In the genomic region with DNA sequence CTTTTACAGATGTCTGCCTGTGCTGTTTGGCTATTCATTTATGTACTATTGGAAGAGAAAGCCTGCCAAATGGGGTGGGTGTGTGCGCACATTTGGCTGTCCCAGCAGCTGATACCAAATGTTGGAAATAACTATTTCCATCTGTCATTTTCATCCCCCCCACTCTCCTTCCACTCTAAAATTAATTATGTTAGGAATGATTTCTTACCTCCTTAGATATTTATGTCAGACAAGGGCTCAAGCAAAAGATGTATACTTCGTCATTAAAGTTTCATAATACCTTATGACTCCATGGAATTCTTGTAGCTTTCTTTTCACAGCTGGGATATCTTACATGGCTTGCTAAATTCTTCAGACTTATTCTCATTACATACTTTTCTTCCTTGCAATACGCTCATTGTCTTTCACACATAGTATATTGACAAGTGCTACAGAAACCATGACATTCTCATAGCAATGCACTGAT, we compare ENCODE assay signal across 11 cellular contexts. TPM values are rescaled to one million over a fixed set of nuclear protein-coding genes. Genes with fewer than 3 reads are reported as not detected.
DNase-seq lines count a peak whose midpoint lies in the region; ATAC-seq and TF ChIP-seq lines count a peak whose summit lies in the region.
"Had no signal": no experiment of that assay in that cellular context is flagged by ENCODE, and none has a peak within 500 bp of the region (broad histone marks: within the 10 kb centered on the region; RNA-seq: fewer than 3 reads in every experiment).

No MANE protein-coding gene starts in this region.

- H2BK15ac ChIP-seq in IMR-90 (ENCODE audit: low read depth, low read length) = no peak overlapping the region

- H3K23ac ChIP-seq in IMR-90 (ENCODE audit: low read depth, low read length) = no peak overlapping the region

- H3K4me1 Mint-ChIP-seq in naive thymus-derived CD8-positive, alpha-beta T cell = peaks cover 20 to 84% (median 71%) of the 10 kb centered on the region in 4 donors
- peaks cover 6 to 15% of the 10 kb centered on the region in 2 donors for H3K4me1 Mint-ChIP-seq in stimulated activated naive B cell treated with anti-CD40 and anti-IgM and Interleukin-4, amounts not matched to agents 10 μg/mL and 1 μg/mL and 100 μg/mL, for 72 hours

- peaks cover 4% of the 10 kb centered on the region; the same call in 1 of the 2 replicates for H3K4me1 ChIP-seq in IMR-90 (ENCODE audit: control insufficient read depth, insufficient read depth, low read length)

- no peaks in the 10 kb centered on the region for H3K27me3 ChIP-seq in AG04450 (ENCODE audit: control insufficient read depth, insufficient read depth, low read length)
- H3K27me3 ChIP-seq in IMR-90 (ENCODE audit: control insufficient read depth, insufficient read depth, low read length) = no peaks in the 10 kb centered on the region

- in situ Hi-C loops in IMR-90 (cut with MboI; ENCODE audit: low sequenced_read_pairs) = no loop called here

- H3K9me3 Mint-ChIP-seq in naive thymus-derived CD8-positive, alpha-beta T cell = no peaks in the 10 kb centered on the region
- no peaks in the 10 kb centered on the region for H3K9me3 Mint-ChIP-seq in stimulated activated naive B cell treated with anti-CD40 and anti-IgM and Interleukin-4, amounts not matched to agents 10 μg/mL and 1 μg/mL and 100 μg/mL, for 72 hours

- H4K8ac ChIP-seq in IMR-90 (ENCODE audit: low read depth in 2 of 2, low read length in 2 of 2) = no peak overlapping the region

- no peak overlapping the region for H2BK120ac ChIP-seq in IMR-90 (ENCODE audit: low read depth, low read length)

- peak overlapping the region; percentile 7 to 86 (median 36) for H3K27ac Mint-ChIP-seq in naive thymus-derived CD8-positive, alpha-beta T cell
- no peak overlapping the region for H3K27ac Mint-ChIP-seq in stimulated activated naive B cell treated with anti-CD40 and anti-IgM and Interleukin-4, amounts not matched to agents 10 μg/mL and 1 μg/mL and 100 μg/mL, for 72 hours

- no peak for TF ChIP-seq RAD21 in IMR-90 (IDR thresholded peaks at IDR 0.05; ENCODE audit: low read length)

- H3K56ac ChIP-seq in IMR-90 (ENCODE audit: extremely low read depth, insufficient read depth, low read length) = no peak overlapping the region

- peaks cover 7 to 57% (median 21%) of the 10 kb centered on the region in 3 donors for H3K36me3 Mint-ChIP-seq in naive thymus-derived CD8-positive, alpha-beta T cell
- peaks cover 17 to 28% of the 10 kb centered on the region in 2 donors for H3K36me3 Mint-ChIP-seq in stimulated activated naive B cell treated with anti-CD40 and anti-IgM and Interleukin-4, amounts not matched to agents 10 μg/mL and 1 μg/mL and 100 μg/mL, for 72 hours

- DNase-seq in AG04450 (ENCODE audit: low read depth, low spot score) (peak; percentile 48), IMR-90 (peak; percentile 58), fibroblast of the aortic adventitia (ENCODE audit: low read depth) (peak; percentile 90)
- DNase-seq in naive thymus-derived CD8-positive, alpha-beta T cell = no peak
- DNase-seq in stimulated activated naive B cell treated with anti-CD40 and anti-IgM and Interleukin-4, amounts not matched to agents 10 μg/mL and 1 μg/mL and 100 μg/mL, for 72 hours = no peak
- DNase-seq: NCI-H2081, NCI-H69 had no signal

- no peak for TF ChIP-seq POLR2A in IMR-90 (IDR thresholded peaks at IDR 0.05; ENCODE audit: low read depth, low read length)

- H3K9ac ChIP-seq in IMR-90 (ENCODE audit: low read depth, low read length) = no peak overlapping the region

- no peaks in the 10 kb centered on the region for H3K27me3 Mint-ChIP-seq in naive thymus-derived CD8-positive, alpha-beta T cell
- no peaks in the 10 kb centered on the region for H3K27me3 Mint-ChIP-seq in stimulated activated naive B cell treated with anti-CD40 and anti-IgM and Interleukin-4, amounts not matched to agents 10 μg/mL and 1 μg/mL and 100 μg/mL, for 72 hours

- peaks cover 13% of the 10 kb centered on the region for H3K36me3 ChIP-seq in IMR-90 (ENCODE audit: control insufficient read depth, insufficient read depth, low read length)

- no peak overlapping the region for H2AFZ ChIP-seq in IMR-90 (replicated peaks; ENCODE audit: low read length, poor library complexity)

- intact Hi-C loops in IMR-90 (cut with micrococcal nuclease) = no loop called here

- H2BK20ac ChIP-seq in IMR-90 (ENCODE audit: low read depth, low read length) = no peak overlapping the region

- H3K9me1 ChIP-seq in IMR-90 (ENCODE audit: insufficient read depth, low read length) = peaks cover 3% of the 10 kb centered on the region; the same call in 1 of the 2 replicates

- no peak overlapping the region for H2AK5ac ChIP-seq in IMR-90 (ENCODE audit: low read depth, low read length)

- no TSS peak for BruUV-seq in IMR-90 (replicated peaks; lab: Mats Ljungman, UMichigan)

- CTCF ChIA-PET in AG04450 (lab: Charles Lee) = interaction anchor here (1.2 kb wide), 1 partner anchor 30 kb away, joined by 3 read pairs; no protein-coding TSS in a partner anchor
- CTCF ChIA-PET in IMR-90 (lab: Yijun Ruan, JAX) = no interaction called here

- no peak overlapping the region for H2AK9ac ChIP-seq in IMR-90 (replicated peaks; ENCODE audit: low read depth, low read length, poor library complexity)

- dilution Hi-C loops in IMR-90 (cut with HindIII; ENCODE audit: low sequenced_read_pairs, unreplicated experiment) = no loop called here

- peak overlapping the region in 7 of 10 donors; percentile 2 to 40 (median 31) for H3K4me3 Mint-ChIP-seq in naive thymus-derived CD8-positive, alpha-beta T cell
- H3K4me3 Mint-ChIP-seq in stimulated activated naive B cell treated with anti-CD40 and anti-IgM and Interleukin-4, amounts not matched to agents 10 μg/mL and 1 μg/mL and 100 μg/mL, for 72 hours = no peak overlapping the region

- H3K79me1 ChIP-seq in IMR-90 (ENCODE audit: low read depth in 1 of 2, low read length in 2 of 2) = peaks cover 25 to 33% of the 10 kb centered on the region in 2 experiments

- H3K9me3 ChIP-seq in AG04450 (ENCODE audit: control insufficient read depth, insufficient read depth, low read length) (no peaks in the 10 kb centered on the region), IMR-90 (ENCODE audit: control insufficient read depth, insufficient read depth, low read length) (no peaks in the 10 kb centered on the region)

- H4K5ac ChIP-seq in IMR-90 (ENCODE audit: low read depth, low read length) = no peak overlapping the region

- no peak overlapping the region for H2BK5ac ChIP-seq in IMR-90 (ENCODE audit: low read depth, low read length, poor library complexity, severe bottlenecking)

- H3K4ac ChIP-seq in IMR-90 (ENCODE audit: low read depth, low read length) = no peak overlapping the region

- peak overlapping the region; percentile 30 for H3K4me2 ChIP-seq in IMR-90 (ENCODE audit: low read depth, low read length)
- H3K4me2 ChIP-seq: smooth muscle cell had no signal

- H3K4me3 ChIP-seq in AG04450 (ENCODE audit: low read depth, low read length) = no peak overlapping the region
- no peak overlapping the region for H3K4me3 ChIP-seq in IMR-90 (ENCODE audit: insufficient read depth, low read depth, low read length)
- H3K4me3 ChIP-seq in fibroblast of the aortic adventitia (ENCODE audit: low read depth, low read length) = no peak overlapping the region
- H3K4me3 ChIP-seq: smooth muscle cell had no signal

- POLR2A ChIA-PET in AG04450 (lab: Yijun Ruan, JAX) = interaction anchor here (1.0 kb wide), 1 partner anchor 18 kb away, joined by 4 read pairs; a partner anchor contains a TSS
- POLR2A ChIA-PET in IMR-90 (lab: Charles Lee; ENCODE audit: unreplicated experiment) = no interaction called here
- POLR2A ChIA-PET in naive thymus-derived CD8-positive, alpha-beta T cell (lab: Charles Lee) = interaction anchor here (0.9 to 2.1 kb wide), 2 partner anchors 14 to 23 kb away, joined by 3 to 6 read pairs; no protein-coding TSS in a partner anchor

- no peak overlapping the region for H3K18ac ChIP-seq in IMR-90 (ENCODE audit: low read depth, low read length)

- no peak overlapping the region for H3K14ac ChIP-seq in IMR-90 (replicated peaks; ENCODE audit: low read depth, low read length)

- H4K91ac ChIP-seq in IMR-90 (ENCODE audit: insufficient read depth, low read depth, low read length) = no peak overlapping the region

- H3K27ac ChIP-seq in AG04450 (ENCODE audit: low read depth, low read length) (no peak overlapping the region), IMR-90 (ENCODE audit: insufficient read depth, low read length) (no peak overlapping the region)

- H4K20me1 ChIP-seq in IMR-90 (ENCODE audit: insufficient read depth, low read length) = peaks cover 5% of the 10 kb centered on the region

- 20% methylated on average over 1 of the region's 3 CpGs; no CpG with 5 or more reads in 1 of the 2 experiments for WGBS in IMR-90 (ENCODE audit: extremely low coverage in 2 of 2, insufficient read length in 1 of 2), 2 experiments

- ATAC-seq in IMR-90 (ENCODE audit: low read depth) (peak; percentile 80), HG03097 (IDR thresholded peaks at IDR 0.05; ENCODE audit: low FRiP score, unreplicated experiment) (no peak), HG02610 (IDR thresholded peaks at IDR 0.05; ENCODE audit: unreplicated experiment) (no peak), HG02678 (IDR thresholded peaks at IDR 0.05; ENCODE audit: unreplicated experiment) (no peak)
- ATAC-seq in naive thymus-derived CD8-positive, alpha-beta T cell = no peak
- no peak for ATAC-seq in stimulated activated naive B cell treated with anti-CD40 and anti-IgM and Interleukin-4, amounts not matched to agents 10 μg/mL and 1 μg/mL and 100 μg/mL, for 72 hours (replicated peaks)

- TF ChIP-seq CTCF in AG04450 (IDR thresholded peaks at IDR 0.05; ENCODE audit: low read depth, low read length) (no peak), IMR-90 (conservative IDR thresholded peaks at IDR 0.05; ENCODE audit: low read depth, low read length) (no peak), fibroblast of the aortic adventitia (IDR thresholded peaks at IDR 0.05; ENCODE audit: insufficient read depth, low read length) (no peak)

RNA-seq across cellular contexts. Expression of a gene that starts 18.6 kb away (rescaled TPM):
- polyA plus RNA-seq in AG04450 (2011; rRNA removed) (341 and 417 TPM in 2 replicates), IMR-90 (2012; rRNA removed) (127 and 158 TPM in 2 replicates)
- polyA minus RNA-seq in AG04450 (2011; rRNA and poly(A)+ RNA removed) = 32.6 and 68.1 TPM in 2 replicates
- total RNA-seq in IMR-90 (2012; rRNA removed) (51.1 and 76.9 TPM in 2 replicates), fibroblast of the aortic adventitia (ENCODE audit: low replicate concordance) (414 and 429 TPM in 2 replicates)
- 74.9 and 83.1 TPM in 2 replicates for polyA plus RNA-seq in IMR-90 (2012; cell fraction: cytosol; rRNA removed)
- polyA plus RNA-seq in IMR-90 (2012; cell fraction: nucleus; rRNA removed; ENCODE audit: low replicate concordance) = 22.2 and 62.3 TPM in 2 replicates
- 100 to 1,000 TPM; 733 to 793 TPM for total RNA-seq in naive thymus-derived CD8-positive, alpha-beta T cell
- 1,000 to 10,000 TPM; 1,063 to 1,292 (median 1,234) TPM for polyA plus RNA-seq in naive thymus-derived CD8-positive, alpha-beta T cell

RNA-seq across cellular contexts. Expression of a gene that starts 51.9 kb away (rescaled TPM):
- 20.3 and 27.3 TPM in 2 replicates for polyA plus RNA-seq in AG04450 (2011; rRNA removed)
- polyA minus RNA-seq in AG04450 (2011; rRNA and poly(A)+ RNA removed) = 7.0 and 12.0 TPM in 2 replicates
- total RNA-seq in IMR-90 (2012; rRNA removed) = 15.4 and 23.1 TPM in 2 replicates
- 8.4 and 11.4 TPM in 2 replicates for polyA plus RNA-seq in IMR-90 (2012; rRNA removed)
- polyA plus RNA-seq in IMR-90 (2012; cell fraction: cytosol; rRNA removed) = 2.6 and 3.3 TPM in 2 replicates
- polyA plus RNA-seq in IMR-90 (2012; cell fraction: nucleus; rRNA removed; ENCODE audit: low replicate concordance) = 2.8 and 9.5 TPM in 2 replicates
- 23.3 and 48.4 TPM in 2 replicates for total RNA-seq in fibroblast of the aortic adventitia (ENCODE audit: low replicate concordance)
- 10 to 100 TPM; 27.3 to 32.6 TPM for total RNA-seq in naive thymus-derived CD8-positive, alpha-beta T cell
- 10 to 100 TPM; 11.9 to 18.0 (median 12.5) TPM for polyA plus RNA-seq in naive thymus-derived CD8-positive, alpha-beta T cell

Comparison
In these comparisons a context has a peak if more than half of its experiments do, and no peak if none do; other contexts are left out.
1. DNase-seq: peak in AG04450 (single experiment), IMR-90 (single experiment) and fibroblast of the aortic adventitia (single experiment); none in naive thymus-derived CD8-positive, alpha-beta T cell (0 of 10) and stimulated activated naive B cell treated with anti-CD40 and anti-IgM and Interleukin-4, amounts not matched to agents 10 μg/mL and 1 μg/mL and 100 μg/mL, for 72 hours (single experiment).
2. H3K4me3 Mint-ChIP-seq: peak in naive thymus-derived CD8-positive, alpha-beta T cell (7 of 10); none in stimulated activated naive B cell treated with anti-CD40 and anti-IgM and Interleukin-4, amounts not matched to agents 10 μg/mL and 1 μg/mL and 100 μg/mL, for 72 hours (0 of 2).